Comparison of ENCODE assay signal across 15 cellular contexts in genomic region chr1:160638926-160639325, GRCh38. TPM values are rescaled to one million over a fixed set of nuclear protein-coding genes. Genes with fewer than 3 reads are reported as not detected.
A peak's percentile ranks its signal among the peaks of the same experiment; 100 is the strongest.
DNase-seq lines count a peak whose midpoint lies in the region; ATAC-seq and TF ChIP-seq lines count a peak whose summit lies in the region.
"Had no signal": no experiment of that assay in that cellular context is flagged by ENCODE, and none has a peak within 500 bp of the region (broad histone marks: within the 10 kb centered on the region; RNA-seq: fewer than 3 reads in every experiment).

No MANE protein-coding gene starts in this region.

- CTCF ChIA-PET in CD8-positive, alpha-beta memory T cell (lab: Charles Lee) = interaction anchor here (1.2 to 2.1 kb wide), 3 partner anchors 26 to 73 kb away, joined by 3 to 14 read pairs (median 3); no protein-coding TSS in a partner anchor
- CTCF ChIA-PET in GM10248 (lab: Yijun Ruan, JAX) = interaction anchor here (1.4 to 2.0 kb wide), 3 partner anchors 8 to 28 kb away, joined by 3 to 8 read pairs (median 6); no protein-coding TSS in a partner anchor

- POLR2A ChIA-PET in CD8-positive, alpha-beta memory T cell (lab: Charles Lee) = no interaction called here
- POLR2A ChIA-PET in GM10248 (lab: Yijun Ruan, JAX) = no interaction called here

- H3K4me3 Mint-ChIP-seq in CD8-positive, alpha-beta memory T cell = peak overlapping the region; percentile 74 to 90 (median 84)
- H3K4me3 Mint-ChIP-seq in activated T-helper 17 cell treated with anti-CD3 and anti-CD28 coated beads, Interleukin-2, amount 50 U/mL, for 72 hours = peak overlapping the region; percentile 79
- peak overlapping the region in 7 of 8 donors; percentile 73 to 96 (median 77) for H3K4me3 Mint-ChIP-seq in naive B cell
- H3K4me3 Mint-ChIP-seq: nephron progenitor cell had no signal

- no peak for ATAC-seq in GM18505 (IDR thresholded peaks at IDR 0.05; ENCODE audit: unreplicated experiment)
- no peak for ATAC-seq in activated T-helper 17 cell treated with anti-CD3 and anti-CD28 coated beads, Interleukin-2, amount 50 U/mL, for 72 hours (replicated peaks)
- no peak for ATAC-seq in naive B cell (ENCODE audit: low read depth in 2 of 2)
- ATAC-seq in activated CD4-positive, CD25-positive, alpha-beta regulatory T cell treated with anti-CD3 and anti-CD28 coated beads, Interleukin-2, amount 50 U/mL, for 24 hours = no peak
- ATAC-seq: sciatic nerve had no signal

- peaks cover 96% of the 10 kb centered on the region for H3K4me1 ChIP-seq in CD8-positive, alpha-beta memory T cell (ENCODE audit: insufficient read depth, low read length)

- DNase-seq in CD8-positive, alpha-beta memory T cell = no peak
- no peak for DNase-seq in naive B cell
- no peak for DNase-seq in NCI-H774 (lab: John Stamatoyannopoulos, UW)
- DNase-seq in GM10248 (ENCODE audit: extremely low spot score) = no peak
- DNase-seq: kidney, NCI-H1417 treated with DMSO at 0.1 percent for 48 hours, NCI-H510A, nephron progenitor cell, substantia nigra had no signal

- peaks cover 0 to 1% of the 10 kb centered on the region in 2 donors for H3K27me3 Mint-ChIP-seq in CD8-positive, alpha-beta memory T cell
- H3K27me3 Mint-ChIP-seq in activated T-helper 17 cell treated with anti-CD3 and anti-CD28 coated beads, Interleukin-2, amount 50 U/mL, for 72 hours = no peaks in the 10 kb centered on the region
- H3K27me3 Mint-ChIP-seq in naive B cell = no peaks in the 10 kb centered on the region

- no peaks in the 10 kb centered on the region for H3K27me3 ChIP-seq in CD8-positive, alpha-beta memory T cell (ENCODE audit: insufficient read depth, low read length, poor library complexity, severe bottlenecking)

- TF ChIP-seq CTCF in GM10248 (IDR thresholded peaks at IDR 0.05; ENCODE audit: control extremely low read depth, extremely low read depth, low read depth, missing control alignments) = no peak

- TF ChIP-seq POLR2A in GM18505 (IDR thresholded peaks at IDR 0.05; ENCODE audit: borderline replicate concordance, extremely low read depth, insufficient read depth, insufficient read length) = peak; percentile 18

- H3K9me3 Mint-ChIP-seq in CD8-positive, alpha-beta memory T cell = no peaks in the 10 kb centered on the region
- no peaks in the 10 kb centered on the region for H3K9me3 Mint-ChIP-seq in activated T-helper 17 cell treated with anti-CD3 and anti-CD28 coated beads, Interleukin-2, amount 50 U/mL, for 72 hours
- no peaks in the 10 kb centered on the region for H3K9me3 Mint-ChIP-seq in naive B cell
- H3K9me3 Mint-ChIP-seq: nephron progenitor cell had no signal

- H3K27ac ChIP-seq in CD8-positive, alpha-beta memory T cell (ENCODE audit: low read depth, low read length) = peak overlapping the region; percentile 22
- H3K27ac ChIP-seq: cardiac muscle cell, RWPE1 had no signal

- peak overlapping the region; percentile 90 to 97 (median 96) for H3K27ac Mint-ChIP-seq in CD8-positive, alpha-beta memory T cell
- H3K27ac Mint-ChIP-seq in activated T-helper 17 cell treated with anti-CD3 and anti-CD28 coated beads, Interleukin-2, amount 50 U/mL, for 72 hours = peak overlapping the region; percentile 89
- peak overlapping the region; percentile 62 to 97 (median 92) for H3K27ac Mint-ChIP-seq in naive B cell
- H3K27ac Mint-ChIP-seq: nephron progenitor cell had no signal

- peak overlapping the region; percentile 17 for H3K4me3 ChIP-seq in CD8-positive, alpha-beta memory T cell (ENCODE audit: low read length)
- H3K4me3 ChIP-seq: cardiac muscle cell had no signal

- H3K4me1 Mint-ChIP-seq in CD8-positive, alpha-beta memory T cell = peaks cover 94 to 99% (median 97%) of the 10 kb centered on the region in 3 donors
- peaks cover 52% of the 10 kb centered on the region for H3K4me1 Mint-ChIP-seq in activated T-helper 17 cell treated with anti-CD3 and anti-CD28 coated beads, Interleukin-2, amount 50 U/mL, for 72 hours
- peaks cover 67 to 92% (median 80%) of the 10 kb centered on the region in 3 donors for H3K4me1 Mint-ChIP-seq in naive B cell

- no peaks in the 10 kb centered on the region for H3K9me3 ChIP-seq in CD8-positive, alpha-beta memory T cell (ENCODE audit: low read length)

- peaks cover 17 to 45% (median 32%) of the 10 kb centered on the region in 3 donors for H3K36me3 Mint-ChIP-seq in CD8-positive, alpha-beta memory T cell
- peaks cover 100% of the 10 kb centered on the region for H3K36me3 Mint-ChIP-seq in activated T-helper 17 cell treated with anti-CD3 and anti-CD28 coated beads, Interleukin-2, amount 50 U/mL, for 72 hours (ENCODE audit: low read depth)
- H3K36me3 Mint-ChIP-seq in naive B cell = peaks cover 0 to 16% of the 10 kb centered on the region in 2 donors

- H3K36me3 ChIP-seq in CD8-positive, alpha-beta memory T cell (ENCODE audit: insufficient read depth, low read length) = peaks cover 20% of the 10 kb centered on the region
- H3K36me3 ChIP-seq: cardiac muscle cell had no signal

RNA-seq across cellular contexts. Expression of gene SLAMF1, which starts 7.9 kb away (rescaled TPM):
- 10 to 100 TPM; 74.0 to 75.0 TPM for total RNA-seq in CD8-positive, alpha-beta memory T cell
- 48.5 TPM for polyA plus RNA-seq in CD8-positive, alpha-beta memory T cell
- 100 to 1,000 TPM; 121 to 186 TPM for total RNA-seq in activated T-helper 17 cell treated with anti-CD3 and anti-CD28 coated beads, Interleukin-2, amount 50 U/mL, for 72 hours
- polyA plus RNA-seq in naive B cell (ENCODE audit: low read depth in 6 of 6) = 10 to 100 TPM; 18.9 to 36.6 (median 23.0) TPM
- total RNA-seq: cardiac muscle cell had no signal
- polyA plus RNA-seq: cardiac muscle cell had no signal

RNA-seq across cellular contexts. Expression of gene CD84, which starts 59.6 kb away (rescaled TPM):
- 10 to 100 TPM; 25.1 to 27.6 TPM for total RNA-seq in CD8-positive, alpha-beta memory T cell
- 58.1 TPM for polyA plus RNA-seq in CD8-positive, alpha-beta memory T cell
- 10 to 100 TPM; 15.7 to 37.3 TPM for total RNA-seq in activated T-helper 17 cell treated with anti-CD3 and anti-CD28 coated beads, Interleukin-2, amount 50 U/mL, for 72 hours
- polyA plus RNA-seq in naive B cell (ENCODE audit: low read depth in 6 of 6) = 10 to 100 TPM in 5 of 6 donors, 1 to 10 TPM in 1; 8.5 to 20.6 (median 13.1) TPM
- total RNA-seq: cardiac muscle cell had no signal
- polyA plus RNA-seq: cardiac muscle cell had no signal
